In the genomic region with DNA sequence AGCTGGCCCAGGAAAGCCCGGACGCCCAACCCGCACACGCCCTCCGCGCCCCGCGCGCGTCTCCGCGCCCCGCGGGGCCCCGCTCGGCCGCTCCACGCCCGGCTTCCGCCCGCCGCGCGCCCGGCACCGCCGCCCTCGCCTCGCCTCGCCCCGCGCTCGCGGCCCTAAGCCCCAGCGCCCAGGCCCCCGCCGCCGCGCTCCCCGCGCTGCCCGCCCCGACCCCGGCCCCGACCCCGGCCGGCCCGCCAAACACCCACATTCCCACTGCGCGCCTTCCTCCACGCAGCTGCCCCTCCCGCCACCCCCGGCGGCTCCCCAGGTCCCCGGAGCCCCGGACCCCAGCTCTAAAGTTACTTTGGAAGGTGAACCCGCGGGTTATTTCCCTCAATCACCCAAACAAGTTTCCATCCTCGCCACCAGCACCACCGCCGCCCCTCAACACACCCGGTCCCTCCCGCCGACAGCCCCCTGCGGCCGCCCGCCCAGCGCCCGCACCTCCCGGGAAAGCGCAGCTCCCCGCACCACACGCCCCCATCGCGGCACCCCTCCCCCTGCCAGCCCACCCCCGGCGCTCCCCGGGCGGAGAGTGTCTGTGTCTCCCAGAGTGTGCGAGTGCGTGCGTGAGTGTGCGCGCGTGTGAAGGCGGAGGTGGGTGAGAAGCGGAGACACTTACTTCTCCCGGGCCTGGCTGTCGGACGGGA, we compare ENCODE assay signal across 8 cellular contexts. TPM values are rescaled to one million over a fixed set of nuclear protein-coding genes. Genes with fewer than 3 reads are reported as not detected.
DNase-seq lines count a peak whose midpoint lies in the region; ATAC-seq and TF ChIP-seq lines count a peak whose summit lies in the region.

No MANE protein-coding gene starts in this region.

- no peaks in the 10 kb centered on the region for H3K36me3 ChIP-seq in ovary

- TF ChIP-seq CTCF in fibroblast of pulmonary artery (IDR thresholded peaks at IDR 0.05; ENCODE audit: low read length, missing control alignments) (no peak), ovary (IDR thresholded peaks at IDR 0.05) (no peak)

- H3K9me3 Mint-ChIP-seq in activated T-cell treated with anti-CD3 and anti-CD28 coated beads, Interleukin-2, amount 50 U/mL, for 24 hours = no peaks in the 10 kb centered on the region

- peaks cover 35% of the 10 kb centered on the region for H3K4me1 Mint-ChIP-seq in activated T-cell treated with anti-CD3 and anti-CD28 coated beads, Interleukin-2, amount 50 U/mL, for 24 hours (ENCODE audit: low read depth)

- DNase-seq in NCI-H2227 (lab: John Stamatoyannopoulos, UW; ENCODE audit: unreplicated experiment) (peak; percentile 34), NCI-H2227 treated with DMSO at 0.1 percent for 48 hours (lab: John Stamatoyannopoulos, UW) (no peak), fibroblast of pulmonary artery (ENCODE audit: low read depth) (no peak), ovary (no peak), G401 (ENCODE audit: low spot score) (no peak)
- no peak for DNase-seq in activated T-cell treated with anti-CD3 and anti-CD28 coated beads, Interleukin-2, amount 50 U/mL, for 24 hours

- ATAC-seq in HG03442 (IDR thresholded peaks at IDR 0.05; ENCODE audit: unreplicated experiment) (peak; percentile 5), HG03460 (IDR thresholded peaks at IDR 0.05; ENCODE audit: unreplicated experiment) (no peak)

- H3K4me3 Mint-ChIP-seq in activated T-cell treated with anti-CD3 and anti-CD28 coated beads, Interleukin-2, amount 50 U/mL, for 24 hours = peak overlapping the region; percentile 87

- H3K27ac ChIP-seq in ovary = peak overlapping the region; percentile 94 to 96

- H3K4me3 ChIP-seq in fibroblast of pulmonary artery (replicated peaks; ENCODE audit: low read depth, low read length) (peak overlapping the region; percentile 67), ovary (peak overlapping the region; percentile 93)

- no peaks in the 10 kb centered on the region for H3K9me3 ChIP-seq in ovary

- intact Hi-C loops in ovary (cut with DNase I) = loop anchor here (1.0 to 10.0 kb wide), 8 partner anchors 37 to 417 kb away; a partner anchor contains a TSS

- H3K36me3 Mint-ChIP-seq in activated T-cell treated with anti-CD3 and anti-CD28 coated beads, Interleukin-2, amount 50 U/mL, for 24 hours (ENCODE audit: low read depth) = peaks cover 3% of the 10 kb centered on the region

- in situ Hi-C loops in G401 (cut with HindIII; ENCODE audit: low sequenced_read_pairs) = no loop called here

- H3K27me3 ChIP-seq in ovary = no peaks in the 10 kb centered on the region

- WGBS in ovary, 3 donors = 1 to 2% (median 2%) methylated on average over 38 to 90 of the region's 90 CpGs

- no peaks in the 10 kb centered on the region for H3K27me3 Mint-ChIP-seq in activated T-cell treated with anti-CD3 and anti-CD28 coated beads, Interleukin-2, amount 50 U/mL, for 24 hours

- TF ChIP-seq EP300 in ovary (IDR thresholded peaks at IDR 0.05) = no peak

- H3K4me1 ChIP-seq in ovary (ENCODE audit: insufficient read depth) = peaks cover 1% of the 10 kb centered on the region

- TF ChIP-seq POLR2A in ovary (IDR thresholded peaks at IDR 0.05) = no peak

- H3K27ac Mint-ChIP-seq in activated T-cell treated with anti-CD3 and anti-CD28 coated beads, Interleukin-2, amount 50 U/mL, for 24 hours = peak overlapping the region; percentile 92

RNA-seq across cellular contexts. Expression of a gene that starts 0.4 kb away (rescaled TPM):
- 100 to 1,000 TPM in 1 of 7 donors, 10 to 100 TPM in 6; 42.0 to 126 (median 78.2) TPM for total RNA-seq in ovary
- polyA plus RNA-seq in ovary = 10 to 100 TPM; 40.5 to 89.0 TPM
- 21.8 and 23.7 TPM in 2 replicates for total RNA-seq in G401 (2014; rRNA removed; shearing (Covaris generic))
